In the genomic region with DNA sequence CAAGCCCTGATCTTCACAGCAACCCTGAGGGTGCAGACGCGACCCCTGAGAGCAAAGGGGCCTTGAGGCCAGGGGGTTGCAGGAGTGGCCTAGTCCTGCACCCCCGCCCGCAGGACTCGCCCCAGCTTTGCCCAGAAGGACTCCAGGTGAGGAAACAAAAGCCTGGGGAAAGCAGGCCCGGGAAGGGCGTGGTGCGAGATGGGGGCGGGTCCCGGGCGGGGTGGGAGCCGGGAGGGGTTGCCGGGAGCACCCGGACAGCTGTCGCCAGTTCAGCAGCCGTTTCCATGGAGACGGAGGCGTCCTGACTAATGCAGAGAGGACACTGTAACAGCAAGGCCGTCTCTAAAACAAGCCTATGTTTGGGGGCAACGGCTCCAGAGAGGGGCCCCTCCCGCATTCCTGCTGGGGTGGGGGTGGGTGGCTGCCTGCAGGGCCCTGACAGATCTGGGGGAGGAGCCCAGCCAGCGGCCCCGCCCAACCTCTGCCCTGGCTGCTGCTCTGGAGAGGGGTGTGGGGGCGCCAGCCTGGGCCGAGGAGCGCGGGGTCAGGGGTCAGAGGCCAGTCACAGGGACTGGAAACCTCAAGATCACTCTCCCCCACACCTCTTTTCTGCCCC, we compare ENCODE assay signal across 8 cellular contexts. TPM values are rescaled to one million over a fixed set of nuclear protein-coding genes. Genes with fewer than 3 reads are reported as not detected.
DNase-seq lines count a peak whose midpoint lies in the region; ATAC-seq and TF ChIP-seq lines count a peak whose summit lies in the region.

No MANE protein-coding gene starts in this region.

- H3K27ac Mint-ChIP-seq in activated CD8-positive, alpha-beta T cell treated with anti-CD3 and anti-CD28 coated beads for 36 hours = no peak overlapping the region

- DNase-seq in Ammon's horn (ENCODE audit: low spot score) = peak; percentile 69
- DNase-seq in NCI-H1092 (lab: John Stamatoyannopoulos, UW) = peak; percentile 91
- DNase-seq in SW480 (ENCODE audit: low spot score) = peak; percentile 93
- DNase-seq in cardiac muscle cell (ENCODE audit: low read depth in 1 of 2, low spot score in 1 of 2) = peak; percentile 64 to 81
- DNase-seq in psoas muscle = peak; percentile 81 to 90
- DNase-seq in activated CD8-positive, alpha-beta T cell treated with anti-CD3 and anti-CD28 coated beads for 36 hours = no peak
- no peak for DNase-seq in GM13976 (ENCODE audit: low spot score)

- CTCF ChIA-PET in activated CD8-positive, alpha-beta T cell treated with anti-CD3 and anti-CD28 coated beads for 36 hours (lab: Charles Lee) = interaction anchor here (1.1 to 1.5 kb wide), 3 partner anchors 11 to 122 kb away, joined by 3 to 4 read pairs (median 3); no protein-coding TSS in a partner anchor

- H3K4me3 Mint-ChIP-seq in activated CD8-positive, alpha-beta T cell treated with anti-CD3 and anti-CD28 coated beads for 36 hours = no peak overlapping the region

- H3K4me1 ChIP-seq in cardiac muscle cell (ENCODE audit: low read depth) (peaks cover 14% of the 10 kb centered on the region), psoas muscle (peaks cover 44% of the 10 kb centered on the region)

- H3K4me1 Mint-ChIP-seq in activated CD8-positive, alpha-beta T cell treated with anti-CD3 and anti-CD28 coated beads for 36 hours (ENCODE audit: low read depth) = peaks cover 4% of the 10 kb centered on the region

- H3K36me3 ChIP-seq in cardiac muscle cell = no peaks in the 10 kb centered on the region
- no peaks in the 10 kb centered on the region for H3K36me3 ChIP-seq in psoas muscle (ENCODE audit: insufficient read depth in 1 of 2, low read depth in 1 of 2)

- TF ChIP-seq CTCF in cardiac muscle cell (IDR thresholded peaks at IDR 0.05; ENCODE audit: low read depth, low read length) (no peak), psoas muscle (IDR thresholded peaks at IDR 0.05) (no peak), GM13976 (IDR thresholded peaks at IDR 0.05; ENCODE audit: borderline replicate concordance, control extremely low read depth, extremely low read depth, insufficient read depth, missing control alignments) (no peak)
- no peak for TF ChIP-seq CTCF in activated CD8-positive, alpha-beta T cell treated with anti-CD3 and anti-CD28 coated beads for 36 hours (IDR thresholded peaks at IDR 0.05)

- no peaks in the 10 kb centered on the region for H3K9me3 ChIP-seq in cardiac muscle cell (ENCODE audit: low read depth)
- H3K9me3 ChIP-seq in psoas muscle = no peaks in the 10 kb centered on the region

- no peaks in the 10 kb centered on the region for H3K9me3 Mint-ChIP-seq in activated CD8-positive, alpha-beta T cell treated with anti-CD3 and anti-CD28 coated beads for 36 hours

- no peak overlapping the region for H3K27ac ChIP-seq in cardiac muscle cell
- peak overlapping the region; percentile 66 for H3K27ac ChIP-seq in psoas muscle

- in situ Hi-C loops in GM13976 (cut with MboI; ENCODE audit: low sequenced_read_pairs, unreplicated experiment) = no loop called here

- no peak overlapping the region for H3K4me3 ChIP-seq in cardiac muscle cell
- H3K4me3 ChIP-seq in psoas muscle = peak overlapping the region; percentile 18

- 23 to 28% (median 25%) methylated on average over 23 to 27 of the region's 27 CpGs for WGBS in psoas muscle, 3 donors

- intact Hi-C loops in psoas muscle (cut with DNase I) = no loop called here
- intact Hi-C loops in activated CD8-positive, alpha-beta T cell treated with anti-CD3 and anti-CD28 coated beads for 36 hours (cut with micrococcal nuclease) = no loop called here

- H3K27me3 Mint-ChIP-seq in activated CD8-positive, alpha-beta T cell treated with anti-CD3 and anti-CD28 coated beads for 36 hours = peaks cover 31% of the 10 kb centered on the region

- POLR2A ChIA-PET in activated CD8-positive, alpha-beta T cell treated with anti-CD3 and anti-CD28 coated beads for 36 hours (lab: Charles Lee) = interaction anchor here (0.9 kb wide), 1 partner anchor 103 kb away, joined by 3 read pairs; no protein-coding TSS in a partner anchor

- peaks cover 41% of the 10 kb centered on the region for H3K27me3 ChIP-seq in cardiac muscle cell
- H3K27me3 ChIP-seq in psoas muscle (ENCODE audit: insufficient read depth in 3 of 3, low read length in 2 of 3) = peaks cover 0 to 5% (median 4%) of the 10 kb centered on the region in 3 donors

- H3K36me3 Mint-ChIP-seq in activated CD8-positive, alpha-beta T cell treated with anti-CD3 and anti-CD28 coated beads for 36 hours (ENCODE audit: low read depth) = no peaks in the 10 kb centered on the region

- ATAC-seq in psoas muscle = peak; percentile 3 to 35 (median 25)
- no peak for ATAC-seq in HG02588 (IDR thresholded peaks at IDR 0.05; ENCODE audit: unreplicated experiment)
- ATAC-seq in activated CD8-positive, alpha-beta T cell treated with anti-CD3 and anti-CD28 coated beads for 36 hours = no peak

RNA-seq across cellular contexts. Expression of gene TPPP3, which starts 3.0 kb away (rescaled TPM):
- total RNA-seq in cardiac muscle cell (2.5 and 4.6 TPM in 2 replicates), psoas muscle (10 to 100 TPM; 14.8 to 36.4 (median 25.7) TPM)
- polyA plus RNA-seq in cardiac muscle cell (6.2 and 7.2 TPM in 2 replicates), psoas muscle (10 to 100 TPM in 2 of 3 donors, 1 to 10 TPM in 1; 5.3 to 21.4 (median 17.0) TPM)
- not detected for total RNA-seq in activated CD8-positive, alpha-beta T cell treated with anti-CD3 and anti-CD28 coated beads for 36 hours

RNA-seq across cellular contexts. Expression of gene ZDHHC1, which starts 20.0 kb away (rescaled TPM):
- total RNA-seq in cardiac muscle cell (17.4 and 18.7 TPM in 2 replicates), psoas muscle (10 to 100 TPM in 1 of 4 donors, 1 to 10 TPM in 3; 5.8 to 11.0 (median 6.9) TPM)
- polyA plus RNA-seq in cardiac muscle cell (19.1 and 22.4 TPM in 2 replicates), psoas muscle (1 to 10 TPM; 1.7 to 5.0 (median 2.9) TPM)
- total RNA-seq in activated CD8-positive, alpha-beta T cell treated with anti-CD3 and anti-CD28 coated beads for 36 hours = under 1 TPM; 0.54 to 0.60 TPM

RNA-seq across cellular contexts. Expression of gene HSD11B2, which starts 34.7 kb away (rescaled TPM):
- total RNA-seq in cardiac muscle cell = 0.28 and 0.36 TPM in 2 replicates
- polyA plus RNA-seq in cardiac muscle cell = 0.26 and 0.84 TPM in 2 replicates
- under 1 TPM; 0.16 to 0.71 (median 0.39) TPM for total RNA-seq in psoas muscle
- under 1 TPM; 0.11 to 0.35 (median 0.17) TPM for polyA plus RNA-seq in psoas muscle
- total RNA-seq in activated CD8-positive, alpha-beta T cell treated with anti-CD3 and anti-CD28 coated beads for 36 hours = 1 to 10 TPM; 1.6 to 2.3 TPM

Comparison
In these comparisons a context has a peak if more than half of its experiments do, and no peak if none do; other contexts are left out.
1. DNase-seq: peak in Ammon's horn (single experiment), NCI-H1092 (single experiment), SW480 (single experiment), cardiac muscle cell (2 of 2) and psoas muscle (2 of 2); none in activated CD8-positive, alpha-beta T cell treated with anti-CD3 and anti-CD28 coated beads for 36 hours (single experiment) and GM13976 (single experiment).
2. ATAC-seq: peak in psoas muscle (4 of 4); none in HG02588 (single experiment) and activated CD8-positive, alpha-beta T cell treated with anti-CD3 and anti-CD28 coated beads for 36 hours (single experiment).
3. RNA of gene ZDHHC1, which starts 20.0 kb away (total RNA-seq): 17.4 to 18.7 TPM in cardiac muscle cell and 5.8 to 11.0 TPM in psoas muscle; 0.54 to 0.60 TPM in activated CD8-positive, alpha-beta T cell treated with anti-CD3 and anti-CD28 coated beads for 36 hours; every median in the first group is over 4 times any median in the second.